25 cellular contexts compared by ENCODE assay signal in genomic region chr1:191151321-191151807, GRCh38.
"Had no signal": no experiment of that assay in that cellular context is flagged by ENCODE, and none has a peak within 500 bp of the region (broad histone marks: within the 10 kb centered on the region; RNA-seq: fewer than 3 reads in every experiment).

No MANE protein-coding gene starts in this region.

- H3K27ac Mint-ChIP-seq: endodermal cell, naive B cell, nephron had no signal

- ATAC-seq: left lobe of liver, pancreas, sciatic nerve had no signal

- H3K27me3 ChIP-seq: colonic mucosa, pancreas, tibial artery, upper lobe of left lung, vagina had no signal

- DNase-seq: cerebellar nuclear complex; colonic mucosa; dermis blood vessel endothelial cell; effector CD4-positive, alpha-beta T cell; endodermal cell; foreskin melanocyte; head of caudate nucleus; hippocampal formation; kidney glomerular epithelial cell; mesenchymal stem cell; naive B cell; occipital lobe; retina; stimulated activated CD4-positive, alpha-beta T cell treated with anti-CD3 and anti-CD28 coated beads, Interleukin-12 subunit alpha, Interleukin-12 subunit beta, amount 100 ng/mL, for 4 hours; stimulated activated naive CD4-positive, alpha-beta T cell treated with Interleukin-2 at 50 U/mL for 16 hours; tibial artery had no signal

- H3K27ac ChIP-seq: colonic mucosa, pancreas, prostate gland, tibial artery, upper lobe of left lung, vagina had no signal

- H3K4me3 ChIP-seq: colonic mucosa, lung, pancreas, prostate gland, tibial artery, upper lobe of left lung, vagina had no signal

- H3K4me1 Mint-ChIP-seq: endodermal cell, naive B cell, nephron had no signal

- FAIRE-seq: endothelial cell of umbilical vein, pancreas had no signal

- H3K9me3 Mint-ChIP-seq: nephron had no signal

- H3K27me3 Mint-ChIP-seq: naive B cell had no signal

- H3K4me1 ChIP-seq: colonic mucosa, pancreas, prostate gland, tibial artery, upper lobe of left lung, vagina had no signal

- H3K4me3 Mint-ChIP-seq: endodermal cell, naive B cell, nephron had no signal

- H3K9me3 ChIP-seq: colonic mucosa, pancreas, prostate gland, tibial artery, upper lobe of left lung, vagina had no signal

- H3K36me3 ChIP-seq: colonic mucosa, pancreas, prostate gland, tibial artery, upper lobe of left lung, vagina had no signal

- H3K36me3 Mint-ChIP-seq: naive B cell had no signal
